In the genomic region with DNA sequence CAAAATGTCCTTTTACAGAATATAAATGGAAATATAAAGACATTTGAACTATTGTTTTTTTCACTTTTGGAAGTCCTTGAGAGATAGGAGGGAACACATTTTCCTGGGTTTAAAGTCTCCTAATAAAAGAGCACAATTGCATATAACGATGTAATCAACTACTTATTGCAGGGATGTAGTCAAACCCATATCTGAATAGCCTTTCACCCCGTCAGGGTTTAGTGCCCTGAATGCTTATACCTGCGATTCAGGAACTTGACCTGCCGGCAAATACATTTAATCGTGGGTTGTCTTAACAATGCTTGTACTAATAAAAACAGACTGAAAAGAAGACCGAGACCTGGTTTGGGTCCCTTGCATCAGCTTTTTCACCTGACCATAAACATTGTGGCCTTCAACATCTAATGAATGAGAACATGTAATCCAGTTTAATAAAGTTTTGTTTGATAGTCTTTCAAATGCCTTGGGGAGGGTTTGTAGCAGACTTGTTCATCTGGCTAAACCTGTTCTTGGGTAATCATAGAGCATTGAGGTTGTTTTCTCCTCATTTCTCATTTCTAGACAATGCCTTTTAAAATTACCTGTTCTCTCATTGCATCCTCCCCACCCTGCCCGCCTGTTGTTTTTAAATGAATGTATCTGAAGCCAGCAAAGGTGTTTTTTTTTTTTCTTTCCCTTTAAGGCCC, we compare ENCODE assay signal across 15 cellular contexts. TPM values are rescaled to one million over a fixed set of nuclear protein-coding genes. Genes with fewer than 3 reads are reported as not detected.
A peak's percentile ranks its signal among the peaks of the same experiment; 100 is the strongest.
DNase-seq lines count a peak whose midpoint lies in the region; ATAC-seq and TF ChIP-seq lines count a peak whose summit lies in the region.
"Had no signal": no experiment of that assay in that cellular context is flagged by ENCODE, and none has a peak within 500 bp of the region (broad histone marks: within the 10 kb centered on the region; RNA-seq: fewer than 3 reads in every experiment).

No MANE protein-coding gene starts in this region.

- peaks cover 4 to 8% of the 10 kb centered on the region in 2 donors for H3K4me1 ChIP-seq in duodenal mucosa (ENCODE audit: control insufficient read depth in 1 of 2, insufficient read depth in 2 of 2, low read length in 2 of 2)

- DNase-seq in DMS79 (lab: John Stamatoyannopoulos, UW) (peak; percentile 27), NCI-H345 (lab: John Stamatoyannopoulos, UW) (peak; percentile 78), progenitor cell of endocrine pancreas (ENCODE audit: low spot score, unreplicated experiment) (no peak), T1000 (lab: John Stamatoyannopoulos, UW) (no peak)
- DNase-seq in activated naive CD4-positive, alpha-beta T cell treated with anti-CD3 and anti-CD28 coated beads, Interleukin-2, amount 50 U/mL, for 72 hours (ENCODE audit: low spot score in 2 of 2): no peak
- DNase-seq: activated naive CD4-positive, alpha-beta T cell treated with Interleukin-2 at 50 U/mL for 16 hours; brain microvascular endothelial cell; effector memory CD4-positive, alpha-beta T cell; foreskin fibroblast; NCI-H1105; SK-N-SH had no signal

- peaks cover 19 to 41% of the 10 kb centered on the region in 2 donors for H3K36me3 ChIP-seq in duodenal mucosa (ENCODE audit: control insufficient read depth in 1 of 2, insufficient read depth in 2 of 2, low read length in 2 of 2)
- H3K36me3 ChIP-seq: brain microvascular endothelial cell had no signal

- peak overlapping the region; percentile 2 for H3K27ac ChIP-seq in duodenal mucosa (ENCODE audit: low read depth, low read length)
- H3K27ac ChIP-seq: brain microvascular endothelial cell, VCaP had no signal

- ATAC-seq in activated naive CD4-positive, alpha-beta T cell treated with anti-CD3 and anti-CD28 coated beads, Interleukin-2, amount 50 U/mL, for 72 hours: no peak
- ATAC-seq in GM18867 (IDR thresholded peaks at IDR 0.05; ENCODE audit: unreplicated experiment): no peak
- no peak for ATAC-seq in HG02759 (IDR thresholded peaks at IDR 0.05; ENCODE audit: unreplicated experiment)

- H3K27me3 ChIP-seq in duodenal mucosa (ENCODE audit: control insufficient read depth in 1 of 2, insufficient read depth in 2 of 2, low read length in 2 of 2): no peaks in the 10 kb centered on the region
- H3K27me3 ChIP-seq: brain microvascular endothelial cell had no signal

- no peaks in the 10 kb centered on the region for H3K9me3 Mint-ChIP-seq in progenitor cell of endocrine pancreas (ENCODE audit: low read depth)
- no peaks in the 10 kb centered on the region for H3K9me3 Mint-ChIP-seq in activated naive CD4-positive, alpha-beta T cell treated with anti-CD3 and anti-CD28 coated beads, Interleukin-2, amount 50 U/mL, for 72 hours

- H3K27me3 Mint-ChIP-seq in progenitor cell of endocrine pancreas: no peaks in the 10 kb centered on the region

- H3K27ac Mint-ChIP-seq in progenitor cell of endocrine pancreas: peak overlapping the region; percentile 95
- no peak overlapping the region for H3K27ac Mint-ChIP-seq in activated naive CD4-positive, alpha-beta T cell treated with anti-CD3 and anti-CD28 coated beads, Interleukin-2, amount 50 U/mL, for 72 hours

- H3K4me3 ChIP-seq in duodenal mucosa (ENCODE audit: low read depth in 1 of 2, low read length in 2 of 2): peak overlapping the region; percentile 55 to 80

- peak overlapping the region; percentile 26 to 47 for H3K9ac ChIP-seq in duodenal mucosa (ENCODE audit: low read depth in 1 of 2, low read length in 2 of 2)
- H3K9ac ChIP-seq: SK-N-SH had no signal

- H3K4me1 Mint-ChIP-seq in progenitor cell of endocrine pancreas (ENCODE audit: low read depth): peaks cover 68% of the 10 kb centered on the region

- peak overlapping the region; percentile 94 for H3K4me3 Mint-ChIP-seq in progenitor cell of endocrine pancreas (ENCODE audit: low read depth)

- peaks cover 26% of the 10 kb centered on the region for H3K36me3 Mint-ChIP-seq in progenitor cell of endocrine pancreas (ENCODE audit: insufficient read depth)
- no peaks in the 10 kb centered on the region for H3K36me3 Mint-ChIP-seq in activated naive CD4-positive, alpha-beta T cell treated with anti-CD3 and anti-CD28 coated beads, Interleukin-2, amount 50 U/mL, for 72 hours

- H3K9me3 ChIP-seq in duodenal mucosa (ENCODE audit: control insufficient read depth in 1 of 2, low read length in 2 of 2): no peaks in the 10 kb centered on the region
- H3K9me3 ChIP-seq: SK-N-SH had no signal

- TF ChIP-seq CTCF in progenitor cell of endocrine pancreas (IDR thresholded peaks at IDR 0.05; ENCODE audit: unreplicated experiment): no peak

RNA-seq across cellular contexts. Expression of a gene that starts 7.0 kb away (rescaled TPM):
- 111 and 119 TPM in 2 replicates for total RNA-seq in progenitor cell of endocrine pancreas
- 1 to 10 TPM; 1.1 to 1.9 TPM for total RNA-seq in activated naive CD4-positive, alpha-beta T cell treated with anti-CD3 and anti-CD28 coated beads, Interleukin-2, amount 50 U/mL, for 72 hours

Comparison
In these comparisons a context has a peak if more than half of its experiments do, and no peak if none do; other contexts are left out.
1. DNase-seq: peak in DMS79 (single experiment) and NCI-H345 (single experiment); none in progenitor cell of endocrine pancreas (single experiment), activated naive CD4-positive, alpha-beta T cell treated with anti-CD3 and anti-CD28 coated beads, Interleukin-2, amount 50 U/mL, for 72 hours (0 of 2) and T1000 (single experiment).
2. RNA of a gene that starts 7.0 kb away (total RNA-seq): 111 to 119 TPM in progenitor cell of endocrine pancreas; 1.1 to 1.9 TPM in activated naive CD4-positive, alpha-beta T cell treated with anti-CD3 and anti-CD28 coated beads, Interleukin-2, amount 50 U/mL, for 72 hours; every median in the first group is over 10 times any median in the second.